Comparison of ENCODE assay signal across 11 cellular contexts in the genomic region with DNA sequence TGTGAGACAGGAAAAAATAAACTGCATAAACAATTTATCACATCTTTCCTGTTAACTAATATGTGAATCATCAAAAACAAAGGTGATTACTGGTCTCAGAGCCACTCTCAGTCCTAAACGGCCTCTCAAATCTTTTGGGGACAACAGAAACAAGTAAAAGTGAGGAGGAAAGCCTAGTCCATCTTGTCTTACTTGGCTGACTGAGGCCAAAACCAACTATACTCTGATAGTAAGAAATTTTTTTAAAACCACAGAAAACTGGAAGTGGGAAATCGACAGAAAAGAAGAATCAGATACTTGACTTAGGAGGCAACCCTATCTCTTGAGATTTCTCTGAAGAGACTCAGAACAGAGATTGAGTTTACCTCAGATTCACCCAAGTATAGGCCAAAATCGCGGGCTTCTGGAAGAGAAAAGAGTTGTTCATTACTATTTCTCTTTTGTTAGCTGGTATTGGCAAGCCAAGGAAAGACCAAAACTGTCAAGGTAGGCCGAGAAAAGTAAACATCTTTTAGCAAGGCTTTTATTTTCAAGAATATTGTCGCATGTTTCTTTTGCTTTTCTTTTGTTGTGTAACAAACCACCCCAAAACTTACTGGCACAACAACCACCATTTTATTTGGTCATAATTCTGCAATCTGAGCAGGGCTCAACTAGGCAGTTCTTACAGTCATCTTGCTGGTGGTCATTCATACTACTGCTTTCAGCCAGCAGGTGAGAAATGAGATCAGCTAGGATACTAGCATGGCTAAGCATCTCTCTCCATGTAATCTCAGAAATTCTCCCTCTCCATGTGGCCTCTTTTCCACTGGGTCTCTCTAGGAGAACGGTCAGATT. TPM values are rescaled to one million over a fixed set of nuclear protein-coding genes. Genes with fewer than 3 reads are reported as not detected.
DNase-seq lines count a peak whose midpoint lies in the region; ATAC-seq and TF ChIP-seq lines count a peak whose summit lies in the region.
"Had no signal": no experiment of that assay in that cellular context is flagged by ENCODE, and none has a peak within 500 bp of the region (broad histone marks: within the 10 kb centered on the region; RNA-seq: fewer than 3 reads in every experiment).

No MANE protein-coding gene starts in this region.

- H3K4me1 ChIP-seq in A673 (ENCODE audit: insufficient read depth, low read length, poor library complexity, severe bottlenecking): peaks cover 9% of the 10 kb centered on the region
- H3K4me1 ChIP-seq in MM.1S (ENCODE audit: low read length): peaks cover 27% of the 10 kb centered on the region
- H3K4me1 ChIP-seq: parathyroid adenoma had no signal

- no peaks in the 10 kb centered on the region for H3K9me3 ChIP-seq in SU-DHL-6 (ENCODE audit: insufficient read depth, low read length)
- peaks cover 9% of the 10 kb centered on the region for H3K9me3 ChIP-seq in A673 (ENCODE audit: low read depth, low read length, poor library complexity, severe bottlenecking)
- H3K9me3 ChIP-seq in MM.1S (replicated peaks; ENCODE audit: insufficient read depth, low read length): no peaks in the 10 kb centered on the region

- no peak overlapping the region for H3K4me3 Mint-ChIP-seq in activated naive CD4-positive, alpha-beta T cell treated with anti-CD3 and anti-CD28 coated beads for 36 hours
- H3K4me3 Mint-ChIP-seq in stimulated activated naive CD8-positive, alpha-beta T cell treated with anti-CD3 and anti-CD28 coated beads, Interleukin-15, amount 100 ng/mL, for 72 hours: no peak overlapping the region

- H3K9me2 ChIP-seq in SU-DHL-6 (replicated peaks; ENCODE audit: insufficient read depth, low read length) (no peaks in the 10 kb centered on the region), MM.1S (replicated peaks; ENCODE audit: insufficient read depth, low read length) (no peaks in the 10 kb centered on the region)

- H3K27ac Mint-ChIP-seq in activated naive CD4-positive, alpha-beta T cell treated with anti-CD3 and anti-CD28 coated beads for 36 hours: peak overlapping the region; percentile 83
- H3K27ac Mint-ChIP-seq in stimulated activated naive CD8-positive, alpha-beta T cell treated with anti-CD3 and anti-CD28 coated beads, Interleukin-15, amount 100 ng/mL, for 72 hours: peak overlapping the region in 1 of 2 donors; percentile 59

- DNase-seq in activated naive CD4-positive, alpha-beta T cell treated with anti-CD3 and anti-CD28 coated beads for 36 hours: no peak
- DNase-seq in activated naive CD4-positive, alpha-beta T cell treated with Interleukin-2 at 50 U/mL for 16 hours: no peak
- DNase-seq in stimulated activated naive CD8-positive, alpha-beta T cell treated with anti-CD3 and anti-CD28 coated beads, Interleukin-15, amount 100 ng/mL, for 72 hours: no peak
- DNase-seq in A673 (ENCODE audit: low spot score): no peak
- DNase-seq in NCI-H146 (lab: John Stamatoyannopoulos, UW): no peak
- DNase-seq in MM.1S: no peak
- DNase-seq: stimulated activated naive CD4-positive, alpha-beta T cell treated with Interleukin-2 at 50 U/mL for 16 hours had no signal

- no peaks in the 10 kb centered on the region for H3K27me3 Mint-ChIP-seq in activated naive CD4-positive, alpha-beta T cell treated with anti-CD3 and anti-CD28 coated beads for 36 hours (ENCODE audit: low read depth)
- no peaks in the 10 kb centered on the region for H3K27me3 Mint-ChIP-seq in stimulated activated naive CD8-positive, alpha-beta T cell treated with anti-CD3 and anti-CD28 coated beads, Interleukin-15, amount 100 ng/mL, for 72 hours

- peaks cover 15% of the 10 kb centered on the region for H3F3A ChIP-seq in SU-DHL-6 (ENCODE audit: insufficient read depth)
- peaks cover 24% of the 10 kb centered on the region for H3F3A ChIP-seq in MM.1S (ENCODE audit: insufficient read depth, low read length)

- H3K4me3 ChIP-seq in SU-DHL-6 (ENCODE audit: insufficient read depth, low read length, poor library complexity, severe bottlenecking) (no peak overlapping the region), A673 (ENCODE audit: low read depth, low read length, poor library complexity, severe bottlenecking) (no peak overlapping the region), MM.1S (ENCODE audit: low read length) (no peak overlapping the region)
- H3K4me3 ChIP-seq: BLaER1 treated with 17β-estradiol and CSF1 and Interleukin-3, amounts not matched to agents 10 nM and 100 nM had no signal

- no TSS peak for BruUV-seq in A673 (replicated peaks; lab: Mats Ljungman, UMichigan)

- H3K9ac ChIP-seq in SU-DHL-6 (ENCODE audit: low read length): peak overlapping the region; percentile 11
- H3K9ac ChIP-seq in MM.1S (ENCODE audit: low read length): no peak overlapping the region
- H3K9ac ChIP-seq: BLaER1 treated with 17β-estradiol and CSF1 and Interleukin-3, amounts not matched to agents 10 nM and 100 nM; parathyroid adenoma had no signal

- H4K20me1 ChIP-seq in SU-DHL-6 (ENCODE audit: low read depth, low read length) (no peaks in the 10 kb centered on the region), MM.1S (ENCODE audit: insufficient read depth, low read length) (no peaks in the 10 kb centered on the region)
- H4K20me1 ChIP-seq: BLaER1 treated with 17β-estradiol and CSF1 and Interleukin-3, amounts not matched to agents 10 nM and 100 nM had no signal

- peak overlapping the region; percentile 62 for H2AFZ ChIP-seq in SU-DHL-6 (ENCODE audit: low read depth, low read length, severe bottlenecking)
- no peak overlapping the region for H2AFZ ChIP-seq in MM.1S (ENCODE audit: low read length)
- H2AFZ ChIP-seq: parathyroid adenoma had no signal

- intact Hi-C loops in activated naive CD4-positive, alpha-beta T cell treated with anti-CD3 and anti-CD28 coated beads for 36 hours (cut with micrococcal nuclease): loop anchor here (5.0 kb wide), 2 partner anchors 1093 to 1978 kb away; no protein-coding TSS in a partner anchor
- intact Hi-C loops in A673 (cut with micrococcal nuclease; ENCODE audit: unreplicated experiment): loop anchor here (10.0 kb wide), 1 partner anchor 165 kb away; no protein-coding TSS in a partner anchor

- peaks cover 12% of the 10 kb centered on the region for H3K36me3 ChIP-seq in SU-DHL-6 (ENCODE audit: low read length)
- no peaks in the 10 kb centered on the region for H3K36me3 ChIP-seq in A673 (ENCODE audit: insufficient read depth, low read length, poor library complexity, severe bottlenecking)
- H3K36me3 ChIP-seq in MM.1S (replicated peaks; ENCODE audit: insufficient read depth, low read length): no peaks in the 10 kb centered on the region

- POLR2A ChIA-PET in A673 (lab: Charles Lee; ENCODE audit: low non-redundant PET): no interaction called here

- H3K4me1 Mint-ChIP-seq in activated naive CD4-positive, alpha-beta T cell treated with anti-CD3 and anti-CD28 coated beads for 36 hours (ENCODE audit: low read depth): peaks cover 63% of the 10 kb centered on the region
- peaks cover 62% of the 10 kb centered on the region for H3K4me1 Mint-ChIP-seq in stimulated activated naive CD8-positive, alpha-beta T cell treated with anti-CD3 and anti-CD28 coated beads, Interleukin-15, amount 100 ng/mL, for 72 hours

- H3K36me3 Mint-ChIP-seq in activated naive CD4-positive, alpha-beta T cell treated with anti-CD3 and anti-CD28 coated beads for 36 hours (ENCODE audit: low read depth): peaks cover 32% of the 10 kb centered on the region

- CTCF ChIA-PET in activated naive CD4-positive, alpha-beta T cell treated with anti-CD3 and anti-CD28 coated beads for 36 hours (lab: Charles Lee): interaction anchor here (0.6 to 1.3 kb wide), 2 partner anchors 18 to 237 kb away, joined by 3 read pairs; no protein-coding TSS in a partner anchor
- CTCF ChIA-PET in A673 (lab: Charles Lee): no interaction called here

- peak overlapping the region; percentile 65 for H3K4me2 ChIP-seq in SU-DHL-6 (ENCODE audit: low read depth, low read length, poor library complexity, severe bottlenecking)
- no peak overlapping the region for H3K4me2 ChIP-seq in MM.1S (ENCODE audit: low read depth, low read length)

- TF ChIP-seq CTCF in SU-DHL-6 (IDR thresholded peaks at IDR 0.05; ENCODE audit: insufficient read depth, low read length, poor library complexity, severe bottlenecking) (no peak), A673 (conservative IDR thresholded peaks at IDR 0.05; ENCODE audit: low read depth, low read length) (no peak), MM.1S (IDR thresholded peaks at IDR 0.05; ENCODE audit: low read length) (no peak)

- H3K27me3 ChIP-seq in SU-DHL-6 (ENCODE audit: low read length) (no peaks in the 10 kb centered on the region), A673 (replicated peaks; ENCODE audit: insufficient read depth, low read depth, low read length, poor library complexity) (no peaks in the 10 kb centered on the region), MM.1S (replicated peaks; ENCODE audit: insufficient read depth, low read length) (no peaks in the 10 kb centered on the region)
- H3K27me3 ChIP-seq: BLaER1 treated with 17β-estradiol and CSF1 and Interleukin-3, amounts not matched to agents 10 nM and 100 nM had no signal

- no peaks in the 10 kb centered on the region for H3K9me3 Mint-ChIP-seq in activated naive CD4-positive, alpha-beta T cell treated with anti-CD3 and anti-CD28 coated beads for 36 hours
- no peaks in the 10 kb centered on the region for H3K9me3 Mint-ChIP-seq in stimulated activated naive CD8-positive, alpha-beta T cell treated with anti-CD3 and anti-CD28 coated beads, Interleukin-15, amount 100 ng/mL, for 72 hours

- H3K79me2 ChIP-seq in SU-DHL-6 (ENCODE audit: insufficient read depth, low read length) (no peaks in the 10 kb centered on the region), MM.1S (ENCODE audit: low read length) (no peaks in the 10 kb centered on the region)
- H3K79me2 ChIP-seq: parathyroid adenoma had no signal

- peak overlapping the region; percentile 63 for H3K27ac ChIP-seq in SU-DHL-6 (ENCODE audit: low read depth, low read length)
- no peak overlapping the region for H3K27ac ChIP-seq in A673 (ENCODE audit: low read depth, low read length, poor library complexity, severe bottlenecking)
- no peak overlapping the region for H3K27ac ChIP-seq in MM.1S (ENCODE audit: low read length)
- H3K27ac ChIP-seq: BLaER1 treated with 17β-estradiol and CSF1 and Interleukin-3, amounts not matched to agents 10 nM and 100 nM; parathyroid adenoma had no signal

- ATAC-seq in HG02870 (IDR thresholded peaks at IDR 0.05; ENCODE audit: unreplicated experiment): peak; percentile 56
- peak; percentile 44 for ATAC-seq in stimulated activated naive CD8-positive, alpha-beta T cell treated with anti-CD3 and anti-CD28 coated beads, Interleukin-15, amount 100 ng/mL, for 72 hours

RNA-seq across cellular contexts. Expression of gene RFX3, which starts 46.1 kb away (rescaled TPM):
- total RNA-seq in activated naive CD4-positive, alpha-beta T cell treated with anti-CD3 and anti-CD28 coated beads for 36 hours: 10 to 100 TPM; 11.0 to 12.7 TPM
- 7.4 and 11.6 TPM in 2 replicates for total RNA-seq in A673 (2021)
